ENCODE assay signal across 16 cellular contexts in genomic region chr2:60302377-60303126, GRCh38.
A peak's percentile ranks its signal among the peaks of the same experiment; 100 is the strongest.
DNase-seq lines count a peak whose midpoint lies in the region; ATAC-seq and TF ChIP-seq lines count a peak whose summit lies in the region.
"Had no signal": no experiment of that assay in that cellular context is flagged by ENCODE, and none has a peak within 500 bp of the region (broad histone marks: within the 10 kb centered on the region; RNA-seq: fewer than 3 reads in every experiment).

No MANE protein-coding gene starts in this region.

- no peaks in the 10 kb centered on the region for H3K36me3 Mint-ChIP-seq in MCF 10A (ENCODE audit: insufficient read depth, unreplicated experiment)
- H3K36me3 Mint-ChIP-seq in stimulated activated naive B cell treated with anti-CD40 and anti-IgM and Interleukin-4, amounts not matched to agents 10 μg/mL and 1 μg/mL and 100 μg/mL, for 72 hours: no peaks in the 10 kb centered on the region
- H3K36me3 Mint-ChIP-seq: CD8-positive, alpha-beta T cell had no signal

- no peak overlapping the region for H3K4me3 ChIP-seq in breast epithelium
- no peak overlapping the region for H3K4me3 ChIP-seq in WERI-Rb-1 (ENCODE audit: low read depth, low read length)
- H3K4me3 ChIP-seq: GM23248 had no signal

- H3K36me3 ChIP-seq in breast epithelium: no peaks in the 10 kb centered on the region
- H3K36me3 ChIP-seq in WERI-Rb-1: no peaks in the 10 kb centered on the region

- H3K4me1 Mint-ChIP-seq in MCF 10A (ENCODE audit: insufficient read depth, unreplicated experiment): peaks cover 9% of the 10 kb centered on the region
- peaks cover 19 to 33% of the 10 kb centered on the region in 2 donors for H3K4me1 Mint-ChIP-seq in stimulated activated naive B cell treated with anti-CD40 and anti-IgM and Interleukin-4, amounts not matched to agents 10 μg/mL and 1 μg/mL and 100 μg/mL, for 72 hours

- intact Hi-C loops in MCF 10A (cut with micrococcal nuclease) (no loop called here), breast epithelium (cut with DNase I; ENCODE audit: low total_unique reads) (no loop called here)

- CTCF ChIA-PET in MCF 10A (lab: Yijun Ruan, JAX): interaction anchor here (0.5 to 2.3 kb wide), 3 partner anchors 9 to 57 kb away, joined by 3 to 6 read pairs (median 3); no protein-coding TSS in a partner anchor

- no peak overlapping the region for H3K4me3 Mint-ChIP-seq in MCF 10A (ENCODE audit: unreplicated experiment)
- no peak overlapping the region for H3K4me3 Mint-ChIP-seq in stimulated activated naive B cell treated with anti-CD40 and anti-IgM and Interleukin-4, amounts not matched to agents 10 μg/mL and 1 μg/mL and 100 μg/mL, for 72 hours
- H3K4me3 Mint-ChIP-seq: CD8-positive, alpha-beta T cell had no signal

- DNase-seq in MCF 10A (ENCODE audit: unreplicated experiment): peak; percentile 24
- DNase-seq in breast epithelium (ENCODE audit: low spot score in 2 of 2): no peak
- DNase-seq in WERI-Rb-1: no peak
- DNase-seq in foreskin keratinocyte: peak in 1 of 2 donors; percentile 69
- DNase-seq in stimulated activated naive B cell treated with anti-CD40 and anti-IgM and Interleukin-4, amounts not matched to agents 10 μg/mL and 1 μg/mL and 100 μg/mL, for 72 hours: no peak
- DNase-seq in SW480 (ENCODE audit: low spot score): no peak
- no peak for DNase-seq in glomerular visceral epithelial cell (ENCODE audit: extremely low spot score)
- DNase-seq: 8988T; CD8-positive, alpha-beta T cell; GM23248; KG1; NCI-H1092; NCI-H2081 treated with DMSO at 0.1 percent for 48 hours; NCI-H510A; NCI-H82 had no signal

- no peak for TF ChIP-seq CTCF in MCF 10A (IDR thresholded peaks at IDR 0.05; ENCODE audit: unreplicated experiment)
- TF ChIP-seq CTCF in breast epithelium (IDR thresholded peaks at IDR 0.05): no peak
- TF ChIP-seq CTCF in WERI-Rb-1 (IDR thresholded peaks at IDR 0.05; ENCODE audit: low read depth, low read length): 0 out of 2 replicates have a peak, but pooled peaks have one; percentile 3
- TF ChIP-seq CTCF in foreskin keratinocyte (conservative IDR thresholded peaks at IDR 0.05): peak; percentile 60

- no TSS peak for BruUV-seq in MCF 10A (replicated peaks; lab: Mats Ljungman, UMichigan)

- no peaks in the 10 kb centered on the region for H3K27me3 Mint-ChIP-seq in MCF 10A (ENCODE audit: insufficient read depth, unreplicated experiment)
- no peaks in the 10 kb centered on the region for H3K27me3 Mint-ChIP-seq in stimulated activated naive B cell treated with anti-CD40 and anti-IgM and Interleukin-4, amounts not matched to agents 10 μg/mL and 1 μg/mL and 100 μg/mL, for 72 hours

- POLR2A ChIA-PET in MCF 10A (lab: Yijun Ruan, JAX): interaction anchor here (1.5 kb wide), 1 partner anchor 11 kb away, joined by 7 read pairs; no protein-coding TSS in a partner anchor

- H3K9me3 Mint-ChIP-seq in MCF 10A (ENCODE audit: unreplicated experiment): no peaks in the 10 kb centered on the region
- H3K9me3 Mint-ChIP-seq in stimulated activated naive B cell treated with anti-CD40 and anti-IgM and Interleukin-4, amounts not matched to agents 10 μg/mL and 1 μg/mL and 100 μg/mL, for 72 hours: no peaks in the 10 kb centered on the region
- H3K9me3 Mint-ChIP-seq: CD8-positive, alpha-beta T cell had no signal

- H3K9me3 ChIP-seq in breast epithelium: no peaks in the 10 kb centered on the region
- peaks cover 4% of the 10 kb centered on the region for H3K9me3 ChIP-seq in WERI-Rb-1 (ENCODE audit: severe bottlenecking)

- no peak for TF ChIP-seq POLR2A in breast epithelium (IDR thresholded peaks at IDR 0.05)

- no peak overlapping the region for H3K27ac Mint-ChIP-seq in MCF 10A (ENCODE audit: low read depth, unreplicated experiment)
- peak overlapping the region; percentile 56 for H3K27ac Mint-ChIP-seq in stimulated activated naive B cell treated with anti-CD40 and anti-IgM and Interleukin-4, amounts not matched to agents 10 μg/mL and 1 μg/mL and 100 μg/mL, for 72 hours
- H3K27ac Mint-ChIP-seq: CD8-positive, alpha-beta T cell had no signal

- H3K27ac ChIP-seq in breast epithelium (no peak overlapping the region), WERI-Rb-1 (no peak overlapping the region), foreskin keratinocyte (no peak overlapping the region)
- H3K27ac ChIP-seq: GM23248 had no signal

- ATAC-seq in foreskin keratinocyte (peak; percentile 38), HG02852 (IDR thresholded peaks at IDR 0.05; ENCODE audit: unreplicated experiment) (no peak)
- ATAC-seq in stimulated activated naive B cell treated with anti-CD40 and anti-IgM and Interleukin-4, amounts not matched to agents 10 μg/mL and 1 μg/mL and 100 μg/mL, for 72 hours (replicated peaks): no peak
- ATAC-seq: CD8-positive, alpha-beta T cell had no signal

- H3K27me3 ChIP-seq in breast epithelium (no peaks in the 10 kb centered on the region), WERI-Rb-1 (ENCODE audit: insufficient read depth, low read depth, severe bottlenecking) (no peaks in the 10 kb centered on the region), foreskin keratinocyte (no peaks in the 10 kb centered on the region)

- no peaks in the 10 kb centered on the region for H3K4me1 ChIP-seq in breast epithelium
- peaks cover 29% of the 10 kb centered on the region for H3K4me1 ChIP-seq in foreskin keratinocyte

Comparison
In these comparisons a context has a peak if more than half of its experiments do, and no peak if none do; other contexts are left out.
1. CTCF ChIP-seq: peak in WERI-Rb-1 (single experiment) and foreskin keratinocyte (single experiment); none in MCF 10A (single experiment) and breast epithelium (0 of 3).